ENCODE assay signal across 8 cellular contexts in the genomic region with DNA sequence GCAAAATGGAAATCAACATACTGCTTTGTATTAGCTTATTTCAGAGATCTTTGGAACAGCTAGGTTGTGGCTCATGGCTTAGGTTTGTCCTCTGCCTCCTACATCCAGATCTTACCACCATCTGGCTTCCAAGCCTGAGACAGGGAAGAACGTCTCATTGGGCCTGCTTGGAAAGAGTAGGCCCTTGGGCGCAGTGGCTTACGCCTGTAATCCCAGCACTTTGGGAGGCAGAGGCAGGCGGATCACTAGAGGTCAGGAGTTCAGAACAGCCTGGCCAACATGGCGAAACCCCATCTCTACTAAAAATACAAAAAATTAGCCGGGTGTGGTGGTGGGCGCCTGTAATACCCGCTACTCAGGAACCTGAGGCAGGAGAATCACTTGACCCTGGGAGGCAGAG.
A peak's percentile ranks its signal among the peaks of the same experiment; 100 is the strongest.
DNase-seq lines count a peak whose midpoint lies in the region; ATAC-seq and TF ChIP-seq lines count a peak whose summit lies in the region.
"Not testable (repeated sequence)": the region's sequence is repeated elsewhere in the genome, so short reads cannot be mapped to it uniquely, and the experiment has no call there.

No MANE protein-coding gene starts in this region.

- H3K4me3 Mint-ChIP-seq in CD4-positive, alpha-beta T cell; T-helper 1 cell treated with Interleukin-12 subunit alpha and Interleukin-12 subunit beta and Interleukin-4 antibody, amounts not matched to agents 30 μg/mL and 1 μg/mL, for 36 hours; activated CD4-positive, alpha-beta T cell treated with anti-CD3 and anti-CD28 coated beads, Interleukin-2, amount 10 ng/mL, durations not matched to agents 24 days and 14 days; activated T-helper 1 cell treated with anti-CD3 and anti-CD28 coated beads, Interleukin-12 subunit alpha, Interleukin-12 subunit beta, Interleukin-2, Interleukin-4 antibody, amounts not matched to agents 30 ng/mL and 10 ng/mL and 1 ng/mL, durations not matched to agents 14 hours and 24 hours and 36 hours; brain; naive thymus-derived CD8-positive, alpha-beta T cell; stimulated activated naive CD8-positive, alpha-beta T cell treated with anti-CD3 and anti-CD28 coated beads, Interleukin-15, Interleukin-2, amounts not matched to agents 100 ng/mL and 50 ng/mL, for 24 hours: not testable (repeated sequence)

- H3K36me3 Mint-ChIP-seq in CD4-positive, alpha-beta T cell (ENCODE audit: low read depth), result peaks cover 54% of the 10 kb centered on the region
- peaks cover 59% of the 10 kb centered on the region for H3K36me3 Mint-ChIP-seq in T-helper 1 cell treated with Interleukin-12 subunit alpha and Interleukin-12 subunit beta and Interleukin-4 antibody, amounts not matched to agents 30 μg/mL and 1 μg/mL, for 36 hours (ENCODE audit: low read depth)
- peaks cover 69% of the 10 kb centered on the region for H3K36me3 Mint-ChIP-seq in activated CD4-positive, alpha-beta T cell treated with anti-CD3 and anti-CD28 coated beads, Interleukin-2, amount 10 ng/mL, durations not matched to agents 24 days and 14 days (ENCODE audit: low read depth)
- H3K36me3 Mint-ChIP-seq in activated T-helper 1 cell treated with anti-CD3 and anti-CD28 coated beads, Interleukin-12 subunit alpha, Interleukin-12 subunit beta, Interleukin-2, Interleukin-4 antibody, amounts not matched to agents 30 ng/mL and 10 ng/mL and 1 ng/mL, durations not matched to agents 14 hours and 24 hours and 36 hours (ENCODE audit: low read depth), result peaks cover 68% of the 10 kb centered on the region
- peaks cover 25 to 64% of the 10 kb centered on the region in 2 donors for H3K36me3 Mint-ChIP-seq in activated naive CD4-positive, alpha-beta T cell treated with anti-CD3 and anti-CD28 coated beads, Interleukin-2, amount 50 U/mL, for 72 hours
- peaks cover 49% of the 10 kb centered on the region for H3K36me3 Mint-ChIP-seq in brain
- peaks cover 8 to 71% (median 29%) of the 10 kb centered on the region in 3 donors for H3K36me3 Mint-ChIP-seq in naive thymus-derived CD8-positive, alpha-beta T cell
- H3K36me3 Mint-ChIP-seq in stimulated activated naive CD8-positive, alpha-beta T cell treated with anti-CD3 and anti-CD28 coated beads, Interleukin-15, Interleukin-2, amounts not matched to agents 100 ng/mL and 50 ng/mL, for 24 hours (ENCODE audit: low read depth), result peaks cover 76% of the 10 kb centered on the region

- intact Hi-C loops in CD4-positive, alpha-beta T cell (cut with DNase I, micrococcal nuclease); activated T-helper 1 cell treated with anti-CD3 and anti-CD28 coated beads, Interleukin-12 subunit alpha, Interleukin-12 subunit beta, Interleukin-2, Interleukin-4 antibody, amounts not matched to agents 30 ng/mL and 10 ng/mL and 1 ng/mL, durations not matched to agents 14 hours and 24 hours and 36 hours (cut with micrococcal nuclease): not testable (repeated sequence)
- intact Hi-C loops in activated CD4-positive, alpha-beta T cell treated with anti-CD3 and anti-CD28 coated beads, Interleukin-2, amount 10 ng/mL, durations not matched to agents 24 days and 14 days (cut with micrococcal nuclease), result loop anchor here (5.0 kb wide), 1 partner anchor 289 kb away; a partner anchor contains a TSS

- H3K9me3 ChIP-seq in CD4-positive, alpha-beta T cell (ENCODE audit: control insufficient read depth, low read length), result not testable (repeated sequence)

- H3K9me3 Mint-ChIP-seq in CD4-positive, alpha-beta T cell; T-helper 1 cell treated with Interleukin-12 subunit alpha and Interleukin-12 subunit beta and Interleukin-4 antibody, amounts not matched to agents 30 μg/mL and 1 μg/mL, for 36 hours; activated CD4-positive, alpha-beta T cell treated with anti-CD3 and anti-CD28 coated beads, Interleukin-2, amount 10 ng/mL, durations not matched to agents 24 days and 14 days; activated T-helper 1 cell treated with anti-CD3 and anti-CD28 coated beads, Interleukin-12 subunit alpha, Interleukin-12 subunit beta, Interleukin-2, Interleukin-4 antibody, amounts not matched to agents 30 ng/mL and 10 ng/mL and 1 ng/mL, durations not matched to agents 14 hours and 24 hours and 36 hours; activated naive CD4-positive, alpha-beta T cell treated with anti-CD3 and anti-CD28 coated beads, Interleukin-2, amount 50 U/mL, for 72 hours; brain; naive thymus-derived CD8-positive, alpha-beta T cell; stimulated activated naive CD8-positive, alpha-beta T cell treated with anti-CD3 and anti-CD28 coated beads, Interleukin-15, Interleukin-2, amounts not matched to agents 100 ng/mL and 50 ng/mL, for 24 hours: not testable (repeated sequence)

- CTCF ChIA-PET in CD4-positive, alpha-beta T cell (lab: Charles Lee), result not testable (repeated sequence)

- not testable (repeated sequence) for ATAC-seq in CD4-positive, alpha-beta T cell (ENCODE audit: poor library complexity); activated naive CD4-positive, alpha-beta T cell treated with anti-CD3 and anti-CD28 coated beads, Interleukin-2, amount 50 U/mL, for 72 hours; naive thymus-derived CD8-positive, alpha-beta T cell

- not testable (repeated sequence) for TF ChIP-seq CTCF in CD4-positive, alpha-beta T cell (IDR thresholded peaks at IDR 0.05); brain (conservative IDR thresholded peaks at IDR 0.05)

- not testable (repeated sequence) for H3K27me3 Mint-ChIP-seq in CD4-positive, alpha-beta T cell; T-helper 1 cell treated with Interleukin-12 subunit alpha and Interleukin-12 subunit beta and Interleukin-4 antibody, amounts not matched to agents 30 μg/mL and 1 μg/mL, for 36 hours (ENCODE audit: low read depth); activated CD4-positive, alpha-beta T cell treated with anti-CD3 and anti-CD28 coated beads, Interleukin-2, amount 10 ng/mL, durations not matched to agents 24 days and 14 days; activated T-helper 1 cell treated with anti-CD3 and anti-CD28 coated beads, Interleukin-12 subunit alpha, Interleukin-12 subunit beta, Interleukin-2, Interleukin-4 antibody, amounts not matched to agents 30 ng/mL and 10 ng/mL and 1 ng/mL, durations not matched to agents 14 hours and 24 hours and 36 hours (ENCODE audit: insufficient read depth); brain; naive thymus-derived CD8-positive, alpha-beta T cell; stimulated activated naive CD8-positive, alpha-beta T cell treated with anti-CD3 and anti-CD28 coated beads, Interleukin-15, Interleukin-2, amounts not matched to agents 100 ng/mL and 50 ng/mL, for 24 hours

- peak overlapping the region; percentile 21 for H3K27ac Mint-ChIP-seq in CD4-positive, alpha-beta T cell
- H3K27ac Mint-ChIP-seq in T-helper 1 cell treated with Interleukin-12 subunit alpha and Interleukin-12 subunit beta and Interleukin-4 antibody, amounts not matched to agents 30 μg/mL and 1 μg/mL, for 36 hours, result peak overlapping the region; percentile 50
- H3K27ac Mint-ChIP-seq in activated CD4-positive, alpha-beta T cell treated with anti-CD3 and anti-CD28 coated beads, Interleukin-2, amount 10 ng/mL, durations not matched to agents 24 days and 14 days, result peak overlapping the region; percentile 17
- peak overlapping the region; percentile 47 for H3K27ac Mint-ChIP-seq in activated T-helper 1 cell treated with anti-CD3 and anti-CD28 coated beads, Interleukin-12 subunit alpha, Interleukin-12 subunit beta, Interleukin-2, Interleukin-4 antibody, amounts not matched to agents 30 ng/mL and 10 ng/mL and 1 ng/mL, durations not matched to agents 14 hours and 24 hours and 36 hours
- H3K27ac Mint-ChIP-seq in activated naive CD4-positive, alpha-beta T cell treated with anti-CD3 and anti-CD28 coated beads, Interleukin-2, amount 50 U/mL, for 72 hours, result peak overlapping the region; percentile 91 to 98
- peak overlapping the region in 3 of 5 experiments; percentile 36 to 58 (median 47) for H3K27ac Mint-ChIP-seq in brain
- peak overlapping the region in 6 of 10 donors; percentile 3 to 84 (median 48) for H3K27ac Mint-ChIP-seq in naive thymus-derived CD8-positive, alpha-beta T cell
- H3K27ac Mint-ChIP-seq in stimulated activated naive CD8-positive, alpha-beta T cell treated with anti-CD3 and anti-CD28 coated beads, Interleukin-15, Interleukin-2, amounts not matched to agents 100 ng/mL and 50 ng/mL, for 24 hours, result peak overlapping the region; percentile 53

- POLR2A ChIA-PET in CD4-positive, alpha-beta T cell (lab: Charles Lee), result not testable (repeated sequence)
- POLR2A ChIA-PET in naive thymus-derived CD8-positive, alpha-beta T cell (lab: Charles Lee), result interaction anchor here (0.7 kb wide), 1 partner anchor 10 kb away, joined by 3 read pairs; no protein-coding TSS in a partner anchor

- H3K27me3 ChIP-seq in CD4-positive, alpha-beta T cell (ENCODE audit: control insufficient read depth, insufficient read depth, low read length), result not testable (repeated sequence)

- not testable (repeated sequence) for DNase-seq in CD4-positive, alpha-beta T cell; activated T-helper 1 cell treated with anti-CD3 and anti-CD28 coated beads, Interleukin-12 subunit alpha, Interleukin-12 subunit beta, Interleukin-2, Interleukin-4 antibody, amounts not matched to agents 30 ng/mL and 10 ng/mL and 1 ng/mL, durations not matched to agents 14 hours and 24 hours and 36 hours (ENCODE audit: low spot score); naive thymus-derived CD8-positive, alpha-beta T cell
- peak; percentile 50 for DNase-seq in activated CD4-positive, alpha-beta T cell treated with anti-CD3 and anti-CD28 coated beads, Interleukin-2, amount 10 ng/mL, durations not matched to agents 24 days and 14 days
- peak in 1 of 2 donors; percentile 2 for DNase-seq in activated naive CD4-positive, alpha-beta T cell treated with anti-CD3 and anti-CD28 coated beads, Interleukin-2, amount 50 U/mL, for 72 hours (ENCODE audit: low spot score in 2 of 2)

- not testable (repeated sequence) for H3K27ac ChIP-seq in CD4-positive, alpha-beta T cell (ENCODE audit: low read depth, low read length)

- peaks cover 35% of the 10 kb centered on the region for H3K4me1 Mint-ChIP-seq in CD4-positive, alpha-beta T cell (ENCODE audit: low read depth)
- peaks cover 24% of the 10 kb centered on the region for H3K4me1 Mint-ChIP-seq in T-helper 1 cell treated with Interleukin-12 subunit alpha and Interleukin-12 subunit beta and Interleukin-4 antibody, amounts not matched to agents 30 μg/mL and 1 μg/mL, for 36 hours (ENCODE audit: low read depth)
- peaks cover 29% of the 10 kb centered on the region for H3K4me1 Mint-ChIP-seq in activated CD4-positive, alpha-beta T cell treated with anti-CD3 and anti-CD28 coated beads, Interleukin-2, amount 10 ng/mL, durations not matched to agents 24 days and 14 days
- peaks cover 59% of the 10 kb centered on the region for H3K4me1 Mint-ChIP-seq in activated T-helper 1 cell treated with anti-CD3 and anti-CD28 coated beads, Interleukin-12 subunit alpha, Interleukin-12 subunit beta, Interleukin-2, Interleukin-4 antibody, amounts not matched to agents 30 ng/mL and 10 ng/mL and 1 ng/mL, durations not matched to agents 14 hours and 24 hours and 36 hours (ENCODE audit: low read depth)
- H3K4me1 Mint-ChIP-seq in brain, result peaks cover 22% of the 10 kb centered on the region
- H3K4me1 Mint-ChIP-seq in naive thymus-derived CD8-positive, alpha-beta T cell, result peaks cover 18 to 44% (median 31%) of the 10 kb centered on the region in 4 donors
- H3K4me1 Mint-ChIP-seq in stimulated activated naive CD8-positive, alpha-beta T cell treated with anti-CD3 and anti-CD28 coated beads, Interleukin-15, Interleukin-2, amounts not matched to agents 100 ng/mL and 50 ng/mL, for 24 hours (ENCODE audit: low read depth), result peaks cover 57% of the 10 kb centered on the region

Comparison
In these comparisons a context has a peak if more than half of its experiments do, and no peak if none do; other contexts are left out.
1. H3K27ac Mint-ChIP-seq: peak in every context shown above with its lines; median percentile 94 in activated naive CD4-positive, alpha-beta T cell treated with anti-CD3 and anti-CD28 coated beads, Interleukin-2, amount 50 U/mL, for 72 hours; 53 in stimulated activated naive CD8-positive, alpha-beta T cell treated with anti-CD3 and anti-CD28 coated beads, Interleukin-15, Interleukin-2, amounts not matched to agents 100 ng/mL and 50 ng/mL, for 24 hours; 50 in T-helper 1 cell treated with Interleukin-12 subunit alpha and Interleukin-12 subunit beta and Interleukin-4 antibody, amounts not matched to agents 30 μg/mL and 1 μg/mL, for 36 hours; 48 in naive thymus-derived CD8-positive, alpha-beta T cell; 47 in activated T-helper 1 cell treated with anti-CD3 and anti-CD28 coated beads, Interleukin-12 subunit alpha, Interleukin-12 subunit beta, Interleukin-2, Interleukin-4 antibody, amounts not matched to agents 30 ng/mL and 10 ng/mL and 1 ng/mL, durations not matched to agents 14 hours and 24 hours and 36 hours; 47 in brain; 21 in CD4-positive, alpha-beta T cell; 17 in activated CD4-positive, alpha-beta T cell treated with anti-CD3 and anti-CD28 coated beads, Interleukin-2, amount 10 ng/mL, durations not matched to agents 24 days and 14 days.